Comparison of ENCODE assay signal across 8 cellular contexts in genomic region chr12:25276199-25276937, GRCh38. TPM values are rescaled to one million over a fixed set of nuclear protein-coding genes. Genes with fewer than 3 reads are reported as not detected.
DNase-seq lines count a peak whose midpoint lies in the region; ATAC-seq and TF ChIP-seq lines count a peak whose summit lies in the region.
"Had no signal": no experiment of that assay in that cellular context is flagged by ENCODE, and none has a peak within 500 bp of the region (broad histone marks: within the 10 kb centered on the region; RNA-seq: fewer than 3 reads in every experiment).

No MANE protein-coding gene starts in this region.

- intact Hi-C loops in spleen (cut with DNase I; ENCODE audit: low total_unique reads), result no loop called here

- no peak for TF ChIP-seq POLR2A in spleen (IDR thresholded peaks at IDR 0.05)

- H3K27ac Mint-ChIP-seq in activated T-cell treated with anti-CD3 and anti-CD28 coated beads, Interleukin-2, amount 50 U/mL, for 72 hours, result peak overlapping the region; percentile 4

- no peak for TF ChIP-seq CTCF in spleen (IDR thresholded peaks at IDR 0.05 in 8 of 11, conservative IDR thresholded peaks at IDR 0.05 in 3 of 11)

- 79 to 94% (median 91%) methylated on average over 4 of the region's 4 CpGs for WGBS in spleen, 5 donors

- no peaks in the 10 kb centered on the region for H3K9me3 Mint-ChIP-seq in activated T-cell treated with anti-CD3 and anti-CD28 coated beads, Interleukin-2, amount 50 U/mL, for 72 hours

- no peak overlapping the region for H3K4me3 ChIP-seq in spleen
- H3K4me3 ChIP-seq: thoracic aorta had no signal

- H3K4me3 Mint-ChIP-seq in activated T-cell treated with anti-CD3 and anti-CD28 coated beads, Interleukin-2, amount 50 U/mL, for 72 hours, result no peak overlapping the region

- no peaks in the 10 kb centered on the region for H3K27me3 ChIP-seq in spleen (replicated peaks in 1 of 7)

- no peaks in the 10 kb centered on the region for H3K36me3 ChIP-seq in spleen
- H3K36me3 ChIP-seq: thoracic aorta had no signal

- DNase-seq in HCEC 1CT (peak; percentile 79), NCI-H2196 (lab: John Stamatoyannopoulos, UW; ENCODE audit: unreplicated experiment) (peak; percentile 73), kidney glomerular epithelial cell (lab: John Stamatoyannopoulos, UW) (peak; percentile 81), spleen (no peak)
- peak; percentile 78 to 81 for DNase-seq in activated T-cell treated with anti-CD3 and anti-CD28 coated beads, Interleukin-2, amount 50 U/mL, for 72 hours
- DNase-seq in stimulated activated CD8-positive, alpha-beta memory T cell treated with anti-CD3 and anti-CD28 coated beads, Interleukin-7, amount 100 ng/mL, for 1 hour (ENCODE audit: low read depth in 2 of 2), result peak; percentile 7 to 20

- peaks cover 27% of the 10 kb centered on the region for H3K4me1 Mint-ChIP-seq in activated T-cell treated with anti-CD3 and anti-CD28 coated beads, Interleukin-2, amount 50 U/mL, for 72 hours (ENCODE audit: low read depth)

- peaks cover 0 to 7% (median 0%) of the 10 kb centered on the region in 6 donors for H3K4me1 ChIP-seq in spleen

- H3K9me3 ChIP-seq in spleen, result no peaks in the 10 kb centered on the region
- H3K9me3 ChIP-seq: thoracic aorta had no signal

- H3K27me3 Mint-ChIP-seq in activated T-cell treated with anti-CD3 and anti-CD28 coated beads, Interleukin-2, amount 50 U/mL, for 72 hours (ENCODE audit: low read depth), result no peaks in the 10 kb centered on the region

- ATAC-seq in activated T-cell treated with anti-CD3 and anti-CD28 coated beads, Interleukin-2, amount 50 U/mL, for 72 hours (replicated peaks in 1 of 2), result peak; percentile 97 to 99
- no peak for ATAC-seq in HG03571 (IDR thresholded peaks at IDR 0.05; ENCODE audit: unreplicated experiment)

- peaks cover 0 to 2% of the 10 kb centered on the region in 2 donors for H3K36me3 Mint-ChIP-seq in activated T-cell treated with anti-CD3 and anti-CD28 coated beads, Interleukin-2, amount 50 U/mL, for 72 hours (ENCODE audit: insufficient read depth in 2 of 2)

- H3K27ac ChIP-seq in spleen, result no peak overlapping the region
- H3K27ac ChIP-seq: thoracic aorta had no signal

RNA-seq across cellular contexts. Expression of gene KRAS, which starts 25.6 kb away (rescaled TPM):
- 10 to 100 TPM; 29.0 to 34.4 TPM for total RNA-seq in activated T-cell treated with anti-CD3 and anti-CD28 coated beads, Interleukin-2, amount 50 U/mL, for 72 hours
- total RNA-seq in spleen, result 10 to 100 TPM; 19.0 to 30.3 (median 25.1) TPM
- polyA plus RNA-seq in spleen, result 1 to 10 TPM; 5.6 to 7.6 (median 6.0) TPM
